ENCODE assay signal across 26 cellular contexts in the genomic region with DNA sequence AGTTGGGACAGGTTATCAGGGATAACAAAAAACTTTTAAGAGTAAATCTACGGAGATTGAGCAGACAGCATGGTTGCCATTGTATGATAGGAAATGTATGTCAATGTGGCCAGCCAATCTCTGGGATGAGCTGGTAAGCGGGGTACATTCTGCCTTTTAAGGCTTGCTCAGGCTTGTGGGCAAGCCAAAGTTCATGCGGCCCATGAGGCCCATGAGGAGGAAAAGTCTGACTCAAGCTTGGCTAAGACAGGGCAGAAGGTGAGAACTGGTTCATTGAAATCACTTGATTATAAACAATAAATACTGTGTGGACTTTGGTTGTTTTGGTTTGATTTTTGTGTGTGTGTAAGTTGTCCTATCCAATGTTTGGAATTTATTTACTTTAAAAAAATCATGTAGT.
DNase-seq lines count a peak whose midpoint lies in the region; ATAC-seq, FAIRE-seq and TF ChIP-seq lines count a peak whose summit lies in the region.
"Had no signal": no experiment of that assay in that cellular context is flagged by ENCODE, and none has a peak within 500 bp of the region (broad histone marks: within the 10 kb centered on the region; RNA-seq: fewer than 3 reads in every experiment).

No MANE protein-coding gene starts in this region.

- no peak overlapping the region for H2BK20ac ChIP-seq in H1 (ENCODE audit: low read length)

- 94% methylated on average over 3 of the region's 3 CpGs; no CpG with 5 or more reads in 1 of the 2 experiments for WGBS in H1 (ENCODE audit: extremely low coverage in 1 of 2, insufficient coverage in 1 of 2, insufficient read length in 1 of 2, insufficient replicate concordance in 2 of 2, low coverage in 1 of 2, low lambda C conversion rate in 2 of 2, missing lambda C conversion rate in 1 of 2), 2 experiments

- POLR2A ChIA-PET in H1 (lab: Charles Lee; ENCODE audit: partially characterized antibody), result no interaction called here

- no peak overlapping the region for H4K8ac ChIP-seq in H1 (ENCODE audit: extremely low read depth, insufficient read depth, low read length)

- H3K9me3 ChIP-seq in MM.1S (replicated peaks; ENCODE audit: insufficient read depth, low read length), result no peaks in the 10 kb centered on the region
- no peaks in the 10 kb centered on the region for H3K9me3 ChIP-seq in H1 (ENCODE audit: insufficient read depth in 2 of 2, low read depth in 1 of 2, low read length in 1 of 2)
- H3K9me3 ChIP-seq: BLaER1, Caco-2, HAP-1 had no signal

- H2BK12ac ChIP-seq in H1 (ENCODE audit: low read depth, low read length), result no peak overlapping the region

- H3K4me2 ChIP-seq in MM.1S (ENCODE audit: low read depth, low read length) (peak overlapping the region; percentile 52; the same call in 1 of the 2 replicates), H1 (ENCODE audit: insufficient read depth in 1 of 2, low read depth in 2 of 2, low read length in 2 of 2) (no peak overlapping the region)
- H3K4me2 ChIP-seq: BLaER1 had no signal

- H3K27ac ChIP-seq in MM.1S (ENCODE audit: low read length) (peak overlapping the region; percentile 15; the same call in 1 of the 2 replicates), H1 (ENCODE audit: low read depth, low read length) (no peak overlapping the region)
- H3K27ac ChIP-seq: 22Rv1, BLaER1, C4-2B, GM23248 had no signal

- no peaks in the 10 kb centered on the region for H3F3A ChIP-seq in MM.1S (ENCODE audit: insufficient read depth, low read length)

- H3K36me3 Mint-ChIP-seq in natural killer cell treated with Interleukin-12 subunit alpha and Interleukin-12 subunit beta and Interleukin-15 and Interleukin-18, amount 100 ng/mL, for 72 hours, result no peaks in the 10 kb centered on the region
- H3K36me3 Mint-ChIP-seq: CD4-positive, CD25-positive, alpha-beta regulatory T cell; CD8-positive, alpha-beta T cell had no signal

- no peak overlapping the region for H2BK5ac ChIP-seq in H1 (ENCODE audit: low read depth, low read length)

- no peak overlapping the region for H3K56ac ChIP-seq in H1 (replicated peaks; ENCODE audit: insufficient read length, low read depth, low read length)

- no peak for TF ChIP-seq POLR2A in H1 (IDR thresholded peaks at IDR 0.05; ENCODE audit: control extremely low read depth in 1 of 2, low read depth in 2 of 2, low read length in 2 of 2)

- H3K4ac ChIP-seq in H1 (replicated peaks; ENCODE audit: insufficient read length, low read depth, low read length), result no peak overlapping the region

- H3K36me3 ChIP-seq in MM.1S (replicated peaks; ENCODE audit: insufficient read depth, low read length) (no peaks in the 10 kb centered on the region), H1 (ENCODE audit: control insufficient read depth in 2 of 4, insufficient read depth in 4 of 4, low read length in 3 of 4) (no peaks in the 10 kb centered on the region)
- H3K36me3 ChIP-seq: BLaER1, HAP-1 had no signal

- H3K14ac ChIP-seq in H1 (ENCODE audit: insufficient read length), result no peak overlapping the region

- peak; percentile 11 for DNase-seq in Daoy (ENCODE audit: low read depth)
- DNase-seq in MM.1S, result no peak
- DNase-seq in H1 (ENCODE audit: low read depth in 1 of 2, low spot score in 2 of 2), result no peak
- DNase-seq in natural killer cell treated with Interleukin-12 subunit alpha and Interleukin-12 subunit beta and Interleukin-15 and Interleukin-18, amount 100 ng/mL, for 72 hours (ENCODE audit: low spot score), result no peak
- no peak for DNase-seq in activated naive CD4-positive, alpha-beta T cell treated with anti-CD3 and anti-CD28 coated beads, Interleukin-2, amount 50 U/mL, for 16 hours
- DNase-seq: Caco-2; CD4-positive, CD25-positive, alpha-beta regulatory T cell; CD8-positive, alpha-beta T cell; DMS153; DND-41; EL; GDM1; GM23248; HFFc6 had no signal

- no peaks in the 10 kb centered on the region for H3K79me1 ChIP-seq in H1 (ENCODE audit: low read depth, low read length)

- H3K4me3 ChIP-seq in MM.1S (ENCODE audit: low read length) (no peak overlapping the region), H1 (ENCODE audit: extremely low read depth in 1 of 4, insufficient read depth in 2 of 4, low read depth in 3 of 4, low read length in 4 of 4) (no peak overlapping the region)
- H3K4me3 ChIP-seq: BLaER1, GM12878, GM23248, HAP-1 had no signal

- TF ChIP-seq RAD21 in H1 (IDR thresholded peaks at IDR 0.05 in 1 of 2, conservative IDR thresholded peaks at IDR 0.05 in 1 of 2; ENCODE audit: low read depth in 2 of 2, low read length in 2 of 2), result no peak

- no peak overlapping the region for H2BK120ac ChIP-seq in H1 (replicated peaks; ENCODE audit: low read depth, low read length)

- H3K4me1 ChIP-seq in MM.1S (ENCODE audit: low read length) (peaks cover 3% of the 10 kb centered on the region; the same call in 1 of the 2 replicates), H1 (replicated peaks in 1 of 4; ENCODE audit: control insufficient read depth in 3 of 4, insufficient read depth in 4 of 4, low read length in 3 of 4) (no peaks in the 10 kb centered on the region)
- H3K4me1 ChIP-seq: BLaER1, Caco-2, HAP-1 had no signal

- H3K27me3 Mint-ChIP-seq in natural killer cell treated with Interleukin-12 subunit alpha and Interleukin-12 subunit beta and Interleukin-15 and Interleukin-18, amount 100 ng/mL, for 72 hours, result no peaks in the 10 kb centered on the region
- H3K27me3 Mint-ChIP-seq: B cell; CD4-positive, CD25-positive, alpha-beta regulatory T cell had no signal

- CTCF ChIA-PET in H1 (lab: Charles Lee; ENCODE audit: partially characterized antibody), result interaction anchor here (0.7 to 2.4 kb wide), 2 partner anchors 532 to 1638 kb away, joined by 3 to 7 read pairs; no protein-coding TSS in a partner anchor

- no peak overlapping the region for H3K27ac Mint-ChIP-seq in natural killer cell treated with Interleukin-12 subunit alpha and Interleukin-12 subunit beta and Interleukin-15 and Interleukin-18, amount 100 ng/mL, for 72 hours
- H3K27ac Mint-ChIP-seq: B cell; CD4-positive, CD25-positive, alpha-beta regulatory T cell; CD8-positive, alpha-beta T cell; HFFc6 had no signal

- H3K9me3 Mint-ChIP-seq in natural killer cell treated with Interleukin-12 subunit alpha and Interleukin-12 subunit beta and Interleukin-15 and Interleukin-18, amount 100 ng/mL, for 72 hours, result no peaks in the 10 kb centered on the region

- no peak overlapping the region for H3K9ac ChIP-seq in MM.1S (ENCODE audit: low read length)
- H3K9ac ChIP-seq in H1 (replicated peaks in 1 of 4; ENCODE audit: extremely low read depth in 1 of 4, low read depth in 3 of 4, low read length in 3 of 4), result no peak overlapping the region
- H3K9ac ChIP-seq: BLaER1, GM23248 had no signal

- H3K27me3 ChIP-seq in MM.1S (replicated peaks; ENCODE audit: insufficient read depth, low read length) (no peaks in the 10 kb centered on the region), H1 (replicated peaks in 1 of 4; ENCODE audit: control insufficient read depth in 3 of 4, extremely low read depth in 1 of 4, insufficient read depth in 3 of 4, low read length in 3 of 4) (no peaks in the 10 kb centered on the region)
- H3K27me3 ChIP-seq: BLaER1 had no signal

- no peaks in the 10 kb centered on the region for H3K23me2 ChIP-seq in H1 (ENCODE audit: low read depth, low read length)

- H2AK5ac ChIP-seq in H1 (ENCODE audit: low read depth, low read length), result no peak overlapping the region

- no peak for TF ChIP-seq EP300 in H1 (IDR thresholded peaks at IDR 0.05; ENCODE audit: borderline replicate concordance in 1 of 2, low read depth in 2 of 2, low read length in 2 of 2)

- no peaks in the 10 kb centered on the region for H3K79me2 ChIP-seq in MM.1S (ENCODE audit: low read length)
- H3K79me2 ChIP-seq in H1 (ENCODE audit: control insufficient read depth in 1 of 2, insufficient read depth in 2 of 2, low read length in 2 of 2), result no peaks in the 10 kb centered on the region

- H3K4me1 Mint-ChIP-seq in natural killer cell treated with Interleukin-12 subunit alpha and Interleukin-12 subunit beta and Interleukin-15 and Interleukin-18, amount 100 ng/mL, for 72 hours (ENCODE audit: low read depth in 2 of 2), result peaks cover 3 to 5% of the 10 kb centered on the region in 2 donors
- H3K4me1 Mint-ChIP-seq: B cell; CD4-positive, CD25-positive, alpha-beta regulatory T cell had no signal

- TF ChIP-seq CTCF in MM.1S (IDR thresholded peaks at IDR 0.05; ENCODE audit: low read length) (no peak), H1 (IDR thresholded peaks at IDR 0.05; ENCODE audit: control extremely low read depth in 1 of 3, insufficient read depth in 1 of 3, low read depth in 1 of 3, low read length in 3 of 3) (no peak)

- peak overlapping the region; percentile 69 for H2AFZ ChIP-seq in MM.1S (ENCODE audit: low read length)
- 0 out of 2 replicates have a peak overlapping the region, but pooled peaks have one; percentile 72 for H2AFZ ChIP-seq in H1 (ENCODE audit: low read length)
- H2AFZ ChIP-seq: GM23248 had no signal

- H3K18ac ChIP-seq in H1 (ENCODE audit: extremely low read depth, low read length), result no peak overlapping the region

- no peaks in the 10 kb centered on the region for H3K9me2 ChIP-seq in MM.1S (replicated peaks; ENCODE audit: insufficient read depth, low read length)

- no peak for FAIRE-seq in H1 (lab: Jason Lieb, UNC)
- FAIRE-seq: A204.1, GM12878, GM19239, H54 had no signal

- peak overlapping the region; percentile 43 for H3K4me3 Mint-ChIP-seq in natural killer cell treated with Interleukin-12 subunit alpha and Interleukin-12 subunit beta and Interleukin-15 and Interleukin-18, amount 100 ng/mL, for 72 hours
- H3K4me3 Mint-ChIP-seq: B cell, HFFc6 had no signal

- no peaks in the 10 kb centered on the region for H4K20me1 ChIP-seq in MM.1S (ENCODE audit: insufficient read depth, low read length)
- H4K20me1 ChIP-seq in H1 (replicated peaks in 1 of 2; ENCODE audit: control insufficient read depth in 1 of 2, insufficient read depth in 2 of 2, low read length in 2 of 2), result no peaks in the 10 kb centered on the region
- H4K20me1 ChIP-seq: BLaER1 had no signal

- no peak for ATAC-seq in natural killer cell treated with Interleukin-12 subunit alpha and Interleukin-12 subunit beta and Interleukin-15 and Interleukin-18, amount 100 ng/mL, for 72 hours
- ATAC-seq in HG03354 (IDR thresholded peaks at IDR 0.05; ENCODE audit: poor library complexity, severe bottlenecking, unreplicated experiment) (no peak), HG03039 (IDR thresholded peaks at IDR 0.05; ENCODE audit: unreplicated experiment) (no peak), HG02973 (IDR thresholded peaks at IDR 0.05; ENCODE audit: unreplicated experiment) (no peak)
- ATAC-seq: CD8-positive, alpha-beta T cell; GM12878 had no signal

- no peak overlapping the region for H4K91ac ChIP-seq in H1 (replicated peaks; ENCODE audit: insufficient read length, low read length)

- no peak overlapping the region for H4K5ac ChIP-seq in H1 (ENCODE audit: insufficient read length, low read depth, low read length)

- no peak overlapping the region for H2BK15ac ChIP-seq in H1 (ENCODE audit: low read length)

- no peak overlapping the region for H3K23ac ChIP-seq in H1 (ENCODE audit: insufficient read length)

TF ChIP-seq in H1, 55 proteins besides CTCF, POLR2A, EP300 and RAD21 (continues in another document):
- TF ChIP-seq CHD1 (IDR thresholded peaks at IDR 0.05; ENCODE audit: low read depth, low read length) (no peak), BRCA1 (IDR thresholded peaks at IDR 0.05; ENCODE audit: low read depth, low read length) (no peak), FOSL1 (IDR thresholded peaks at IDR 0.05; ENCODE audit: insufficient read depth, low read depth, low read length) (no peak), SIX5 (IDR thresholded peaks at IDR 0.05; ENCODE audit: low read depth, low read length) (no peak), TAF7 (optimal IDR thresholded peaks at IDR 0.05; ENCODE audit: borderline replicate concordance, low read depth, low read length) (no peak)
